18 cellular contexts compared by ENCODE assay signal in genomic region chr12:3630111-3630510, GRCh38.
DNase-seq lines count a peak whose midpoint lies in the region; ATAC-seq, FAIRE-seq and TF ChIP-seq lines count a peak whose summit lies in the region.
"Had no signal": no experiment of that assay in that cellular context is flagged by ENCODE, and none has a peak within 500 bp of the region (broad histone marks: within the 10 kb centered on the region; RNA-seq: fewer than 3 reads in every experiment).

No MANE protein-coding gene starts in this region.

- no peak for FAIRE-seq in GM12892 (lab: Jason Lieb, UNC)
- FAIRE-seq: H54 had no signal

- H3K4me1 ChIP-seq in BLaER1, result peaks cover 68% of the 10 kb centered on the region

- no peak for TF ChIP-seq CTCF in glutamatergic neuron (IDR thresholded peaks at IDR 0.05; ENCODE audit: partially characterized antibody, unreplicated experiment)

- H3K4me3 ChIP-seq in BLaER1, result no peak overlapping the region
- H3K4me3 ChIP-seq: GM23338 had no signal

- no peaks in the 10 kb centered on the region for H3K27me3 Mint-ChIP-seq in activated naive CD8-positive, alpha-beta T cell
- H3K27me3 Mint-ChIP-seq in activated naive CD8-positive, alpha-beta T cell treated with anti-CD3 and anti-CD28 coated beads for 36 hours, result no peaks in the 10 kb centered on the region
- peaks cover 18% of the 10 kb centered on the region for H3K27me3 Mint-ChIP-seq in glutamatergic neuron (ENCODE audit: unreplicated experiment)
- H3K27me3 Mint-ChIP-seq: CD4-positive, alpha-beta memory T cell had no signal

- H3K27ac Mint-ChIP-seq in activated naive CD8-positive, alpha-beta T cell, result peak overlapping the region; percentile 34
- no peak overlapping the region for H3K27ac Mint-ChIP-seq in activated naive CD8-positive, alpha-beta T cell treated with anti-CD3 and anti-CD28 coated beads for 36 hours
- peak overlapping the region; percentile 64 for H3K27ac Mint-ChIP-seq in glutamatergic neuron (ENCODE audit: unreplicated experiment)
- H3K27ac Mint-ChIP-seq in stimulated activated effector memory CD8-positive, alpha-beta T cell treated with anti-CD3 and anti-CD28 coated beads, Interleukin-12 subunit alpha, Interleukin-12 subunit beta, amount 100 ng/mL, for 72 hours, result peak overlapping the region; percentile 90
- H3K27ac Mint-ChIP-seq: GM23338 had no signal

- H3K36me3 Mint-ChIP-seq in activated naive CD8-positive, alpha-beta T cell, result peaks cover 9% of the 10 kb centered on the region
- peaks cover 15% of the 10 kb centered on the region for H3K36me3 Mint-ChIP-seq in activated naive CD8-positive, alpha-beta T cell treated with anti-CD3 and anti-CD28 coated beads for 36 hours
- no peaks in the 10 kb centered on the region for H3K36me3 Mint-ChIP-seq in glutamatergic neuron (ENCODE audit: unreplicated experiment)
- peaks cover 65% of the 10 kb centered on the region for H3K36me3 Mint-ChIP-seq in stimulated activated effector memory CD8-positive, alpha-beta T cell treated with anti-CD3 and anti-CD28 coated beads, Interleukin-12 subunit alpha, Interleukin-12 subunit beta, amount 100 ng/mL, for 72 hours

- H3K27me3 ChIP-seq in BLaER1, result no peaks in the 10 kb centered on the region

- no peak overlapping the region for H3K4me3 Mint-ChIP-seq in activated naive CD8-positive, alpha-beta T cell
- no peak overlapping the region for H3K4me3 Mint-ChIP-seq in activated naive CD8-positive, alpha-beta T cell treated with anti-CD3 and anti-CD28 coated beads for 36 hours
- no peak overlapping the region for H3K4me3 Mint-ChIP-seq in glutamatergic neuron (ENCODE audit: unreplicated experiment)
- H3K4me3 Mint-ChIP-seq in stimulated activated effector memory CD8-positive, alpha-beta T cell treated with anti-CD3 and anti-CD28 coated beads, Interleukin-12 subunit alpha, Interleukin-12 subunit beta, amount 100 ng/mL, for 72 hours, result no peak overlapping the region
- H3K4me3 Mint-ChIP-seq: CD4-positive, alpha-beta memory T cell; GM23338 had no signal

- no peak for TF ChIP-seq POLR2A in GM12892 (IDR thresholded peaks at IDR 0.05; ENCODE audit: low read depth, low read length)

- H3K27ac ChIP-seq in BLaER1, result peak overlapping the region; percentile 88
- H3K27ac ChIP-seq: HL-60 had no signal

- H3K36me3 ChIP-seq in BLaER1, result peaks cover 74% of the 10 kb centered on the region

- no peaks in the 10 kb centered on the region for H3K4me1 Mint-ChIP-seq in activated naive CD8-positive, alpha-beta T cell (ENCODE audit: low read depth)
- peaks cover 2% of the 10 kb centered on the region for H3K4me1 Mint-ChIP-seq in activated naive CD8-positive, alpha-beta T cell treated with anti-CD3 and anti-CD28 coated beads for 36 hours
- peaks cover 63% of the 10 kb centered on the region for H3K4me1 Mint-ChIP-seq in glutamatergic neuron (ENCODE audit: low read depth, unreplicated experiment)
- peaks cover 15% of the 10 kb centered on the region for H3K4me1 Mint-ChIP-seq in stimulated activated effector memory CD8-positive, alpha-beta T cell treated with anti-CD3 and anti-CD28 coated beads, Interleukin-12 subunit alpha, Interleukin-12 subunit beta, amount 100 ng/mL, for 72 hours

- no peaks in the 10 kb centered on the region for H4K20me1 ChIP-seq in BLaER1

- H3K9me3 Mint-ChIP-seq in activated naive CD8-positive, alpha-beta T cell (ENCODE audit: low read depth), result no peaks in the 10 kb centered on the region
- H3K9me3 Mint-ChIP-seq in activated naive CD8-positive, alpha-beta T cell treated with anti-CD3 and anti-CD28 coated beads for 36 hours, result no peaks in the 10 kb centered on the region
- H3K9me3 Mint-ChIP-seq in glutamatergic neuron (ENCODE audit: unreplicated experiment), result peaks cover 8% of the 10 kb centered on the region
- H3K9me3 Mint-ChIP-seq in stimulated activated effector memory CD8-positive, alpha-beta T cell treated with anti-CD3 and anti-CD28 coated beads, Interleukin-12 subunit alpha, Interleukin-12 subunit beta, amount 100 ng/mL, for 72 hours, result no peaks in the 10 kb centered on the region
- H3K9me3 Mint-ChIP-seq: GM23338 had no signal

- no peak for DNase-seq in activated naive CD8-positive, alpha-beta T cell treated with anti-CD3 and anti-CD28 coated beads for 36 hours
- no peak for DNase-seq in glutamatergic neuron
- no peak for DNase-seq in stimulated activated effector memory CD8-positive, alpha-beta T cell treated with anti-CD3 and anti-CD28 coated beads, Interleukin-12 subunit alpha, Interleukin-12 subunit beta, amount 100 ng/mL, for 72 hours (ENCODE audit: low spot score in 2 of 2)
- no peak for DNase-seq in GM12892 (ENCODE audit: insufficient read length)
- DNase-seq: 8988T; C1 segment of cervical spinal cord; CD4-positive, alpha-beta memory T cell; DMS153; DMS79; GDM1; HCEC 1CT; IMR-90 had no signal

- ATAC-seq in stimulated activated effector memory CD8-positive, alpha-beta T cell treated with anti-CD3 and anti-CD28 coated beads, Interleukin-12 subunit alpha, Interleukin-12 subunit beta, amount 100 ng/mL, for 72 hours, result no peak
- ATAC-seq in HG03039 (IDR thresholded peaks at IDR 0.05; ENCODE audit: unreplicated experiment), result no peak

- H3K4me2 ChIP-seq in BLaER1, result peak overlapping the region; percentile 82
- H3K4me2 ChIP-seq: GM23338 had no signal

- peak overlapping the region; percentile 57; the same call in 1 of the 2 replicates for H3K9ac ChIP-seq in BLaER1

- no peaks in the 10 kb centered on the region for H3K9me3 ChIP-seq in BLaER1
